ENCODE assay signal across 15 cellular contexts in genomic region chr3:115548611-115549010, GRCh38.
DNase-seq lines count a peak whose midpoint lies in the region; ATAC-seq and TF ChIP-seq lines count a peak whose summit lies in the region.
"Had no signal": no experiment of that assay in that cellular context is flagged by ENCODE, and none has a peak within 500 bp of the region (broad histone marks: within the 10 kb centered on the region; RNA-seq: fewer than 3 reads in every experiment).

No MANE protein-coding gene starts in this region.

- H3K9me3 ChIP-seq in GM23248 (ENCODE audit: low read depth) (no peaks in the 10 kb centered on the region), mesenchymal stem cell (ENCODE audit: control insufficient read depth, low read length) (no peaks in the 10 kb centered on the region), tibial artery (no peaks in the 10 kb centered on the region)
- H3K9me3 ChIP-seq: BLaER1 treated with 17β-estradiol and CSF1 and Interleukin-3, amounts not matched to agents 10 nM and 100 nM; HAP-1 had no signal

- no peak for ATAC-seq in HG02678 (IDR thresholded peaks at IDR 0.05; ENCODE audit: unreplicated experiment)
- ATAC-seq: HepG2 had no signal

- no peaks in the 10 kb centered on the region for H4K20me1 ChIP-seq in GM23248 (ENCODE audit: insufficient read depth)
- H4K20me1 ChIP-seq: BLaER1 treated with 17β-estradiol and CSF1 and Interleukin-3, amounts not matched to agents 10 nM and 100 nM had no signal

- TF ChIP-seq CTCF in tibial artery (IDR thresholded peaks at IDR 0.05) = no peak

- DNase-seq in GM23248 (peak; percentile 12), fibroblast of gingiva (ENCODE audit: low read depth) (peak; percentile 21), mesenchymal stem cell (no peak), superior temporal gyrus (ENCODE audit: extremely low spot score) (peak; percentile 30), tibial artery (no peak), T-helper 2 cell (no peak)
- DNase-seq: 8988T; CD4-positive, CD25-positive, alpha-beta regulatory T cell; DMS79 treated with DMSO at 0.1 percent for 48 hours; EL; GOT3 had no signal

- no peak overlapping the region for H2AFZ ChIP-seq in GM23248
- no peak overlapping the region for H2AFZ ChIP-seq in mesenchymal stem cell (ENCODE audit: low read depth, low read length)

- H3K27ac ChIP-seq in GM23248 (no peak overlapping the region), mesenchymal stem cell (ENCODE audit: low read length, poor library complexity, severe bottlenecking) (no peak overlapping the region), tibial artery (no peak overlapping the region)
- H3K27ac ChIP-seq: BLaER1 treated with 17β-estradiol and CSF1 and Interleukin-3, amounts not matched to agents 10 nM and 100 nM had no signal

- no peak overlapping the region for H4K8ac ChIP-seq in mesenchymal stem cell (ENCODE audit: low read length)

- H3K9ac ChIP-seq in GM23248 (no peak overlapping the region), mesenchymal stem cell (ENCODE audit: low read length) (peak overlapping the region; percentile 65)
- H3K9ac ChIP-seq: BLaER1 treated with 17β-estradiol and CSF1 and Interleukin-3, amounts not matched to agents 10 nM and 100 nM had no signal

- WGBS in GM23248 (ENCODE audit: low coverage in 1 of 2, low lambda C conversion rate in 2 of 2, missing lambda C conversion rate in 2 of 2), 2 experiments = 60 to 64% methylated on average over 2 of the region's 2 CpGs
- no CpG with 5 or more reads among the region's 2 CpGs for WGBS in mesenchymal stem cell

- no peaks in the 10 kb centered on the region for H3K36me3 ChIP-seq in GM23248 (ENCODE audit: low read depth)
- H3K36me3 ChIP-seq in mesenchymal stem cell (ENCODE audit: control insufficient read depth in 1 of 2, insufficient read depth in 2 of 2, low read depth in 1 of 2, low read length in 2 of 2) = no peaks in the 10 kb centered on the region
- no peaks in the 10 kb centered on the region for H3K36me3 ChIP-seq in tibial artery
- H3K36me3 ChIP-seq: BLaER1 treated with 17β-estradiol and CSF1 and Interleukin-3, amounts not matched to agents 10 nM and 100 nM; HAP-1 had no signal

- no peak overlapping the region for H3K4me2 ChIP-seq in GM23248 (ENCODE audit: unreplicated experiment)
- no peak overlapping the region for H3K4me2 ChIP-seq in mesenchymal stem cell (ENCODE audit: low read length, poor library complexity, severe bottlenecking)
- H3K4me2 ChIP-seq: BLaER1 treated with 17β-estradiol and CSF1 and Interleukin-3, amounts not matched to agents 10 nM and 100 nM had no signal

- H2AK5ac ChIP-seq in mesenchymal stem cell (ENCODE audit: low read length, severe bottlenecking) = no peak overlapping the region

- peaks cover 11% of the 10 kb centered on the region for H3F3A ChIP-seq in GM23248 (ENCODE audit: insufficient read depth)

- no peak overlapping the region for H3K23ac ChIP-seq in mesenchymal stem cell (ENCODE audit: low read length in 2 of 2)

- H3K79me1 ChIP-seq in mesenchymal stem cell (replicated peaks; ENCODE audit: low read length, poor library complexity, severe bottlenecking) = no peaks in the 10 kb centered on the region

- H3K4ac ChIP-seq in mesenchymal stem cell (ENCODE audit: low read depth in 1 of 2, low read length in 2 of 2) = no peak overlapping the region

- no peaks in the 10 kb centered on the region for H3K27me3 ChIP-seq in GM23248 (replicated peaks; ENCODE audit: insufficient read depth)
- H3K27me3 ChIP-seq in mesenchymal stem cell (ENCODE audit: control insufficient read depth in 1 of 2, insufficient read depth in 1 of 2, low read length in 2 of 2) = no peaks in the 10 kb centered on the region
- no peaks in the 10 kb centered on the region for H3K27me3 ChIP-seq in tibial artery
- H3K27me3 ChIP-seq: BLaER1 treated with 17β-estradiol and CSF1 and Interleukin-3, amounts not matched to agents 10 nM and 100 nM had no signal

- H3K4me1 ChIP-seq in GM23248 (ENCODE audit: insufficient read depth) = peaks cover 20% of the 10 kb centered on the region
- no peaks in the 10 kb centered on the region for H3K4me1 ChIP-seq in mesenchymal stem cell (ENCODE audit: control insufficient read depth, insufficient read depth, low read depth, low read length)
- peaks cover 0 to 26% (median 5%) of the 10 kb centered on the region in 4 donors for H3K4me1 ChIP-seq in tibial artery
- H3K4me1 ChIP-seq: BLaER1 treated with 17β-estradiol and CSF1 and Interleukin-3, amounts not matched to agents 10 nM and 100 nM; HAP-1 had no signal

- in situ Hi-C loops in GM23248 (cut with MboI) = no loop called here

- no peaks in the 10 kb centered on the region for H3K79me2 ChIP-seq in GM23248 (ENCODE audit: insufficient read depth)

- H2BK12ac ChIP-seq in mesenchymal stem cell (ENCODE audit: low read length in 2 of 2) = no peak overlapping the region

- no peaks in the 10 kb centered on the region for H3K9me2 ChIP-seq in GM23248 (ENCODE audit: insufficient read depth)

- no peak overlapping the region for H4K91ac ChIP-seq in mesenchymal stem cell (ENCODE audit: low read length)

- H3K4me3 ChIP-seq in GM23248 = no peak overlapping the region
- H3K4me3 ChIP-seq in mesenchymal stem cell (ENCODE audit: insufficient read depth in 1 of 2, low read depth in 1 of 2, low read length in 2 of 2) = no peak overlapping the region
- H3K4me3 ChIP-seq in tibial artery = no peak overlapping the region
- H3K4me3 ChIP-seq: BLaER1 treated with 17β-estradiol and CSF1 and Interleukin-3, amounts not matched to agents 10 nM and 100 nM; HAP-1 had no signal

- H2BK15ac ChIP-seq in mesenchymal stem cell (ENCODE audit: low read depth, poor library complexity, severe bottlenecking) = no peak overlapping the region

- no peak overlapping the region for H3K18ac ChIP-seq in mesenchymal stem cell (ENCODE audit: low read depth in 1 of 2, low read length in 2 of 2)

- H3K14ac ChIP-seq in mesenchymal stem cell (ENCODE audit: low read length in 2 of 2) = no peak overlapping the region

- no peak overlapping the region for H2BK120ac ChIP-seq in mesenchymal stem cell (ENCODE audit: low read depth, low read length)

- intact Hi-C loops in tibial artery (cut with DNase I; ENCODE audit: low total_unique reads) = no loop called here

- H2BK5ac ChIP-seq in mesenchymal stem cell (ENCODE audit: low read depth, low read length, poor library complexity, severe bottlenecking) = no peak overlapping the region

Comparison
In these comparisons a context has a peak if more than half of its experiments do, and no peak if none do; other contexts are left out.
1. DNase-seq: peak in GM23248 (single experiment), fibroblast of gingiva (single experiment) and superior temporal gyrus (single experiment); none in mesenchymal stem cell (single experiment), tibial artery (0 of 2) and T-helper 2 cell (0 of 5).